1 cellular context compared by ENCODE assay signal in genomic region chr5:54471398-54471797, GRCh38.
TF ChIP-seq lines count a peak whose summit lies in the region.

No MANE protein-coding gene starts in this region.

TF ChIP-seq in K562, 482 proteins besides CTCF, POLR2A, EP300 and RAD21 (continued from another document and continues in another):
- TF ChIP-seq TSHZ1 (CRISPR knock-in tag; IDR thresholded peaks at IDR 0.05) (no peak), SFPQ (IDR thresholded peaks at IDR 0.05; ENCODE audit: low read depth, low read length) (no peak), HOXB6 (CRISPR knock-in tag; IDR thresholded peaks at IDR 0.05; ENCODE audit: borderline replicate concordance) (no peak), STAT5B (CRISPR knock-in tag; IDR thresholded peaks at IDR 0.05) (no peak), PRPF4 (IDR thresholded peaks at IDR 0.05; ENCODE audit: insufficient read depth, low read depth, low read length, poor library complexity, severe bottlenecking) (no peak), PTBP1 (IDR thresholded peaks at IDR 0.05; ENCODE audit: low read depth, low read length) (no peak), SMARCA4 (IDR thresholded peaks at IDR 0.05) (peak; percentile 32; the same call in 1 of the 2 replicates), NR4A1 (CRISPR knock-in tag; IDR thresholded peaks at IDR 0.05) (no peak), NR4A1 (tag; IDR thresholded peaks at IDR 0.05) (no peak), SOX6 (IDR thresholded peaks at IDR 0.05) (peak; percentile 72; the same call in 1 of the 2 replicates), CHCHD3 (CRISPR knock-in tag; IDR thresholded peaks at IDR 0.05) (no peak), POLR3A (IDR thresholded peaks at IDR 0.05; ENCODE audit: borderline replicate concordance, extremely low read depth, insufficient read depth, insufficient read length) (no peak), ZBTB40 (IDR thresholded peaks at IDR 0.05) (no peak), ZBTB40 (CRISPR knock-in tag; IDR thresholded peaks at IDR 0.05) (no peak), FOXK1 (CRISPR knock-in tag; IDR thresholded peaks at IDR 0.05; ENCODE audit: borderline replicate concordance) (no peak), NR2F6 (CRISPR knock-in tag; IDR thresholded peaks at IDR 0.05) (no peak), CBX8 (IDR thresholded peaks at IDR 0.05; ENCODE audit: borderline replicate concordance, extremely low read depth, low read depth, low read length, poor library complexity, severe bottlenecking) (no peak), MXD1 (CRISPR knock-in tag; IDR thresholded peaks at IDR 0.05; ENCODE audit: borderline replicate concordance, poor library complexity, severe bottlenecking) (no peak), SMAD1 (IDR thresholded peaks at IDR 0.05; ENCODE audit: low read depth, low read length, partially characterized antibody) (no peak), XRCC4 (IDR thresholded peaks at IDR 0.05; ENCODE audit: extremely low read depth, insufficient read depth, insufficient read length) (no peak), TAF9B (IDR thresholded peaks at IDR 0.05; ENCODE audit: partially characterized antibody) (no peak), ARID4B (CRISPR knock-in tag; IDR thresholded peaks at IDR 0.05) (no peak), PREB (CRISPR knock-in tag; IDR thresholded peaks at IDR 0.05) (no peak), HDAC3 (IDR thresholded peaks at IDR 0.05; ENCODE audit: borderline replicate concordance, partially characterized antibody) (no peak), CHD4 (IDR thresholded peaks at IDR 0.05; ENCODE audit: insufficient read depth, insufficient replicate concordance, low read depth, low read length, poor library complexity, severe bottlenecking) (no peak), TAF7 (tag; IDR thresholded peaks at IDR 0.05) (no peak), TCF15 (CRISPR knock-in tag; IDR thresholded peaks at IDR 0.05) (no peak), HNRNPL (IDR thresholded peaks at IDR 0.05; ENCODE audit: low read depth, low read length) (no peak), ZNF507 (tag; conservative IDR thresholded peaks at IDR 0.05) (no peak), CC2D1A (IDR thresholded peaks at IDR 0.05) (no peak), HDAC8 (tag; IDR thresholded peaks at IDR 0.05) (no peak), TAL1 (IDR thresholded peaks at IDR 0.05) (peak; percentile 20; the same call in 1 of the 2 replicates), YBX1 (IDR thresholded peaks at IDR 0.05) (no peak), ZNF551 (CRISPR knock-in tag; IDR thresholded peaks at IDR 0.05) (no peak), OTX1 (CRISPR knock-in tag; IDR thresholded peaks at IDR 0.05) (no peak), TCF3 (CRISPR knock-in tag; IDR thresholded peaks at IDR 0.05) (0 out of 2 replicates have a peak, but pooled peaks have one; percentile 24), FOXP1 (CRISPR knock-in tag; IDR thresholded peaks at IDR 0.05) (no peak)
